In the genomic region with DNA sequence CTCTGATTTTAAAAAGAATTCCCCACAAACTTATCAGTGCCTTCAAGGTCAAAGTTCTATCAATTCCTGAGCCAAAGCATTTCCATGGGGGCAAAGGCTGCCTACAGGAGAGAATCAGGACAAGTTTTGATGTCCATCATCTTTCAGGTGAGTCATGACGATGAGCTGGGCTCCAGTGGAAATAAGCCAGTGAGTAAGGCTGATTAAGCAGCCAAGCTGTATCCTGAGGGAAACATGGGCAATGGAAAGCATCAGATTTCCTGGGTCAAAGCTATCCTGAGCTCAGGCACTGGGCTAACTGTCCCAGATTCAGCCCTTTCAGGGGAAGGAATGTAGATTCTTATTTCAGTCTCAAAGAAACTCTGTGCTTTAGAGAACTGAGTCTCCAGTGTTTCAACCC, we compare ENCODE assay signal across 15 cellular contexts.
DNase-seq lines count a peak whose midpoint lies in the region; ATAC-seq, FAIRE-seq and TF ChIP-seq lines count a peak whose summit lies in the region.
"Had no signal": no experiment of that assay in that cellular context is flagged by ENCODE, and none has a peak within 500 bp of the region (broad histone marks: within the 10 kb centered on the region; RNA-seq: fewer than 3 reads in every experiment).

No MANE protein-coding gene starts in this region.

- H3K9me3 ChIP-seq in keratinocyte (ENCODE audit: control insufficient read depth, low read depth, low read length) = no peaks in the 10 kb centered on the region

- no peak overlapping the region for H3K4me3 ChIP-seq in ACC112 (ENCODE audit: low read depth, low read length)
- H3K4me3 ChIP-seq in brain microvascular endothelial cell (ENCODE audit: low read depth, low read length) = no peak overlapping the region
- H3K4me3 ChIP-seq in keratinocyte (ENCODE audit: control insufficient read depth in 2 of 3, extremely low read depth in 1 of 3, insufficient read depth in 2 of 3, low read depth in 1 of 3, low read length in 3 of 3) = no peak overlapping the region
- H3K4me3 ChIP-seq: lung had no signal

- no peak for TF ChIP-seq POLR2A in GM18505 (IDR thresholded peaks at IDR 0.05; ENCODE audit: borderline replicate concordance, extremely low read depth, insufficient read depth, insufficient read length)

- no peaks in the 10 kb centered on the region for H4K20me1 ChIP-seq in keratinocyte (ENCODE audit: control insufficient read depth, extremely low read depth, insufficient read depth, low read length)

- peak overlapping the region; percentile 54; the same call in 1 of the 2 replicates for H3K27ac ChIP-seq in ACC112 (ENCODE audit: low read depth, low read length)
- H3K27ac ChIP-seq in brain microvascular endothelial cell = peak overlapping the region; percentile 29
- no peak overlapping the region for H3K27ac ChIP-seq in keratinocyte (ENCODE audit: control insufficient read depth, insufficient read depth, low read length)

- FAIRE-seq in keratinocyte (lab: Jason Lieb, UNC) = peak; percentile 97

- in situ Hi-C loops in brain microvascular endothelial cell (cut with HindIII; ENCODE audit: low pct_ligation_motif_present, low sequenced_read_pairs) = no loop called here

- no peaks in the 10 kb centered on the region for H3K79me2 ChIP-seq in ACC112 (ENCODE audit: control insufficient read depth, insufficient read depth, low read length, unreplicated experiment)
- no peaks in the 10 kb centered on the region for H3K79me2 ChIP-seq in keratinocyte (ENCODE audit: control insufficient read depth, insufficient read depth, low read length)

- dilution Hi-C loops in keratinocyte (cut with MboI; ENCODE audit: extremely low pct_ligation_motif_present, low sequenced_read_pairs) = no loop called here

- DNase-seq in HT1080 (ENCODE audit: low read depth) (peak; percentile 82), brain microvascular endothelial cell (peak; percentile 73), keratinocyte (ENCODE audit: low read depth, low spot score) (no peak), NCI-H446 (lab: John Stamatoyannopoulos, UW) (no peak)
- no peak for DNase-seq in activated CD4-positive, alpha-beta T cell treated with anti-CD3 and anti-CD28 coated beads, Interleukin-2, amount 50 U/mL, for 4 hours
- DNase-seq: ACHN; activated CD4-positive, alpha-beta memory T cell treated with anti-CD3 and anti-CD28 coated beads for 36 hours; NCI-H2171; NK-92 treated with Interleukin-12 subunit alpha and Interleukin-12 subunit beta, amount 100 ng/mL, for 24 hours; stimulated activated CD4-positive, alpha-beta T cell treated with anti-CD3 and anti-CD28 coated beads, Interleukin-2, amount 100 ng/mL, for 48 hours; stimulated activated CD8-positive, alpha-beta memory T cell treated with anti-CD3 and anti-CD28 coated beads, Interleukin-4, amount 100 ng/mL, for 48 hours had no signal

- H3K9me1 ChIP-seq in keratinocyte (ENCODE audit: control insufficient read depth, extremely low read depth, insufficient read depth, low read length) = no peaks in the 10 kb centered on the region

- H3K36me3 ChIP-seq in ACC112 (ENCODE audit: insufficient read depth, low read length) = no peaks in the 10 kb centered on the region
- no peaks in the 10 kb centered on the region for H3K36me3 ChIP-seq in brain microvascular endothelial cell (replicated peaks)
- H3K36me3 ChIP-seq in keratinocyte (ENCODE audit: control insufficient read depth in 2 of 2, extremely low read depth in 1 of 2, insufficient read depth in 2 of 2, low read length in 2 of 2) = no peaks in the 10 kb centered on the region

- H3K27me3 ChIP-seq in ACC112 (ENCODE audit: insufficient read depth, low read length) (no peaks in the 10 kb centered on the region; the same call in 1 of the 2 replicates), brain microvascular endothelial cell (replicated peaks) (no peaks in the 10 kb centered on the region), keratinocyte (ENCODE audit: control insufficient read depth, extremely low read depth, insufficient read depth, low read length) (no peaks in the 10 kb centered on the region)

- no peak overlapping the region for H3K9ac ChIP-seq in keratinocyte (ENCODE audit: control insufficient read depth, extremely low read depth, insufficient read depth, low read length)

- ATAC-seq in GM18505 (IDR thresholded peaks at IDR 0.05; ENCODE audit: unreplicated experiment) (no peak), HG02588 (IDR thresholded peaks at IDR 0.05; ENCODE audit: unreplicated experiment) (no peak)

- TF ChIP-seq CTCF in brain microvascular endothelial cell (IDR thresholded peaks at IDR 0.05; ENCODE audit: low read depth, low read length, missing control alignments) = no peak
- no peak for TF ChIP-seq CTCF in keratinocyte (optimal IDR thresholded peaks at IDR 0.05 in 1 of 3, IDR thresholded peaks at IDR 0.05 in 1 of 3, conservative IDR thresholded peaks at IDR 0.05 in 1 of 3; ENCODE audit: extremely low read depth in 1 of 3, insufficient read depth in 2 of 3, low read length in 3 of 3)

- peaks cover 15% of the 10 kb centered on the region for H3K4me1 ChIP-seq in ACC112 (ENCODE audit: control insufficient read depth, insufficient read depth, low read length, unreplicated experiment)
- peaks cover 22% of the 10 kb centered on the region for H3K4me1 ChIP-seq in keratinocyte (ENCODE audit: control insufficient read depth, extremely low read depth, insufficient read depth, low read length)

- H3K4me2 ChIP-seq in keratinocyte (ENCODE audit: control insufficient read depth, extremely low read depth, insufficient read depth, low read depth, low read length) = peak overlapping the region; percentile 33

- H2AFZ ChIP-seq in ACC112 (ENCODE audit: low read length, unreplicated experiment) (no peak overlapping the region), keratinocyte (ENCODE audit: control insufficient read depth, low read length) (no peak overlapping the region)

Comparison
In these comparisons a context has a peak if more than half of its experiments do, and no peak if none do; other contexts are left out.
1. DNase-seq: peak in HT1080 (single experiment) and brain microvascular endothelial cell (single experiment); none in keratinocyte (single experiment), activated CD4-positive, alpha-beta T cell treated with anti-CD3 and anti-CD28 coated beads, Interleukin-2, amount 50 U/mL, for 4 hours (0 of 2) and NCI-H446 (0 of 2).